12 cellular contexts compared by ENCODE assay signal in the genomic region with DNA sequence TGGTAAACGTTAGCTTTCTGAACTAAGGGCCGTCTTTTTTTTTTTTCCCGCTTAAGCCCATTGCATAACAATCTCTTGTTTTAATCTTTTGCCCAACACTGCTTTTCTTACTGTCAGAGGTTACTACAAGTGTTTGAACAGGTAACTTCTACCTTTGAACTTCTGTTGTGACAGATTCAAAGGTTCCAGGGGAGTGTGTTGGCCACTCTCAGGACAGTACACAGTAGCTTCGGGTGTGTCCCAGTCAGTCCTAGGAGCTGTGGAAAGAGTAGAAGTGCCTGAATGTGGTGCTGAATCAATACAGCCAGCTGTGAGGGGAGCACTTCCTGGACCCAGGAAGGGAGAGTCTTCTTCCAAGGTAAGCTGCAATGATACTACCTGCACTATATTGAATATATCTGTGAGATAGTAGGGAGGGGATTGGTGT. TPM values are rescaled to one million over a fixed set of nuclear protein-coding genes. Genes with fewer than 3 reads are reported as not detected.
A peak's percentile ranks its signal among the peaks of the same experiment; 100 is the strongest.
DNase-seq lines count a peak whose midpoint lies in the region; ATAC-seq and TF ChIP-seq lines count a peak whose summit lies in the region.
"Had no signal": no experiment of that assay in that cellular context is flagged by ENCODE, and none has a peak within 500 bp of the region (broad histone marks: within the 10 kb centered on the region; RNA-seq: fewer than 3 reads in every experiment).

ACSL5 (plus strand) TSS at position 205 of the 427 bp plus-strand sequence. CDS start 20,831 bp downstream, outside the sequence.

- H3K9me3 ChIP-seq in lower lobe of right lung, result no peaks in the 10 kb centered on the region
- H3K9me3 ChIP-seq in thymus (ENCODE audit: control insufficient read depth), result no peaks in the 10 kb centered on the region
- H3K9me3 ChIP-seq in tibial artery, result no peaks in the 10 kb centered on the region

- peak; percentile 50 for DNase-seq in activated CD8-positive, alpha-beta memory T cell treated with anti-CD3 and anti-CD28 coated beads for 24 hours
- DNase-seq in activated CD8-positive, alpha-beta memory T cell treated with anti-CD3 and anti-CD28 coated beads, Interleukin-2, amount 50 U/mL, for 4 hours, result no peak
- DNase-seq in activated CD8-positive, alpha-beta memory T cell treated with anti-CD3 and anti-CD28 coated beads, Interleukin-2, amount 50 U/mL, for 48 hours, result peak; percentile 42
- DNase-seq in lower lobe of right lung (no peak), posterior cingulate gyrus (no peak), SK-N-DZ (ENCODE audit: low spot score) (no peak), tibial artery (no peak)
- DNase-seq: cortex of kidney; GOT3; stimulated activated CD4-positive, alpha-beta T cell treated with anti-CD3 and anti-CD28 coated beads, Interleukin-2, amount 100 ng/mL, for 48 hours had no signal

- intact Hi-C loops in lower lobe of right lung (cut with DNase I) (no loop called here), posterior cingulate gyrus (cut with DNase I) (no loop called here), tibial artery (cut with DNase I; ENCODE audit: low total_unique reads) (no loop called here)

- no peaks in the 10 kb centered on the region for H3K36me3 ChIP-seq in lower lobe of right lung
- H3K36me3 ChIP-seq in thymus (ENCODE audit: control insufficient read depth, insufficient read depth), result no peaks in the 10 kb centered on the region
- no peaks in the 10 kb centered on the region for H3K36me3 ChIP-seq in tibial artery

- H3K4me1 ChIP-seq in lower lobe of right lung (peaks cover 44% of the 10 kb centered on the region), thymus (ENCODE audit: control insufficient read depth, insufficient read depth, low read length) (peaks cover 9% of the 10 kb centered on the region), tibial artery (peaks cover 0 to 9% (median 2%) of the 10 kb centered on the region in 4 donors)

- ATAC-seq in lower lobe of right lung, result peak; percentile 31 to 34
- ATAC-seq: activated CD4-positive, CD25-positive, alpha-beta regulatory T cell treated with anti-CD3 and anti-CD28 coated beads, Interleukin-2, amount 50 U/mL, for 24 hours had no signal

- no peak for TF ChIP-seq CTCF in lower lobe of right lung (IDR thresholded peaks at IDR 0.05)
- no peak for TF ChIP-seq CTCF in tibial artery (IDR thresholded peaks at IDR 0.05)

- H3K27me3 ChIP-seq in lower lobe of right lung (ENCODE audit: low read depth) (no peaks in the 10 kb centered on the region), thymus (ENCODE audit: control insufficient read depth, insufficient read depth) (no peaks in the 10 kb centered on the region), tibial artery (no peaks in the 10 kb centered on the region)

- H3K4me3 ChIP-seq in lower lobe of right lung, result peak within 1 kb of the TSS; percentile 72
- H3K4me3 ChIP-seq in thymus (ENCODE audit: low read length), result no peak within 1 kb of the TSS
- no peak within 1 kb of the TSS for H3K4me3 ChIP-seq in tibial artery

- peak within 1 kb of the TSS; percentile 91 for H3K27ac ChIP-seq in lower lobe of right lung
- H3K27ac ChIP-seq in thymus (ENCODE audit: low read depth), result no peak within 1 kb of the TSS
- no peak within 1 kb of the TSS for H3K27ac ChIP-seq in tibial artery

- 97% methylated on average over 4 of the region's 4 CpGs for WGBS in thymus

RNA-seq across cellular contexts. Expression of gene ACSL5, which starts in this region (rescaled TPM):
- 81.1 TPM for total RNA-seq in lower lobe of right lung
- 15.9 TPM for polyA plus RNA-seq in thymus
- 0.64 TPM in 1 of 2 replicates, not detected in the other for polyA plus RNA-seq in SK-N-DZ (2014; cell fraction: cytosol; rRNA removed)
- not detected in 2 replicates for polyA plus RNA-seq in SK-N-DZ (2014; cell fraction: nucleus; rRNA removed)

Comparison
In these comparisons a context has a peak if more than half of its experiments do, and no peak if none do; other contexts are left out.
1. DNase-seq: peak in activated CD8-positive, alpha-beta memory T cell treated with anti-CD3 and anti-CD28 coated beads for 24 hours (single experiment) and activated CD8-positive, alpha-beta memory T cell treated with anti-CD3 and anti-CD28 coated beads, Interleukin-2, amount 50 U/mL, for 48 hours (single experiment); none in activated CD8-positive, alpha-beta memory T cell treated with anti-CD3 and anti-CD28 coated beads, Interleukin-2, amount 50 U/mL, for 4 hours (single experiment), lower lobe of right lung (single experiment), posterior cingulate gyrus (0 of 10), SK-N-DZ (single experiment) and tibial artery (0 of 2).